In the genomic region with DNA sequence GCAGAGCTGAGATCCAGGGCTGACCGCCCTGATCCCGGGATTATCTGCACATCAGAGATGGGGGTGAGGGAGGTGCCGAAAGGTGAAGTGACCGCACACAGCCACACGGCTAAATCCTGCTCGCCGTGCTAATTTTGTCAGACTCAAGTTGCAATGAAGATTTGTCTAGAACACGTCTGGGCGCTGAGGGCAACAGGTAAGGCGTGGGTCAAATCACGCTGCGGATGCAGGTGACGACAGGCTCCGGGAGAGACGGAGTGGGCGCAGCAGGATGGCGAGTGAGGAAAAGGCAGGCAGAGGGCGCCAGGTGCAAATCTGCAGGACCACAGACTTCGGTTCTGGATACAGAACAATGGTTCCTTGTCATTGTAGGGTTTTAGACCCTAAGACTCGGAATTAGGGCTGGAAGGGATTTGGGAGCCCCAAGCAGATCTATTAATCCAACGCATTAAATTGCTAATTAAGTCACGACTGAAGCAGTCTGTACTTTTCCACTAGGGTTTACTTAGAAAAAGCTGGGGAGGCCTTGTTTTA, we compare ENCODE assay signal across 8 cellular contexts. TPM values are rescaled to one million over a fixed set of nuclear protein-coding genes. Genes with fewer than 3 reads are reported as not detected.
DNase-seq lines count a peak whose midpoint lies in the region; ATAC-seq, FAIRE-seq and TF ChIP-seq lines count a peak whose summit lies in the region.

No MANE protein-coding gene starts in this region.

- H3K27me3 Mint-ChIP-seq in naive B cell, result peaks cover 0 to 7% (median 0%) of the 10 kb centered on the region in 3 donors

- H3K4me1 Mint-ChIP-seq in naive B cell, result peaks cover 36 to 45% (median 39%) of the 10 kb centered on the region in 3 donors

- DNase-seq in D721Med (ENCODE audit: insufficient read length, low spot score) (peak; percentile 66), HuH-7.5 (ENCODE audit: low spot score) (peak; percentile 80), cardiac fibroblast (ENCODE audit: low read depth in 2 of 2) (peak; percentile 42 to 48), naive B cell (no peak), NOMO-1 treated with DMSO at 0.1 percent for 48 hours (lab: John Stamatoyannopoulos, UW; ENCODE audit: unreplicated experiment) (no peak), DMS79 (lab: John Stamatoyannopoulos, UW) (no peak)

- H3K4me3 Mint-ChIP-seq in naive B cell, result peak overlapping the region; percentile 42 to 95 (median 84)

- no peaks in the 10 kb centered on the region for H3K36me3 Mint-ChIP-seq in naive B cell

- no peak for FAIRE-seq in D721Med (lab: Jason Lieb, UNC)

- ATAC-seq in naive B cell (ENCODE audit: low read depth in 2 of 2) (no peak), HG03565 (IDR thresholded peaks at IDR 0.05; ENCODE audit: unreplicated experiment) (no peak), HG02973 (IDR thresholded peaks at IDR 0.05; ENCODE audit: unreplicated experiment) (no peak)

- H3K4me3 ChIP-seq in cardiac fibroblast (replicated peaks in 1 of 2; ENCODE audit: low read depth in 2 of 2, low read length in 2 of 2), result no peak overlapping the region

- H3K9me3 Mint-ChIP-seq in naive B cell, result no peaks in the 10 kb centered on the region

- H3K27ac Mint-ChIP-seq in naive B cell, result peak overlapping the region in 3 of 6 donors; percentile 1 to 49 (median 25)

- peak; percentile 35 for TF ChIP-seq CTCF in D721Med (IDR thresholded peaks at IDR 0.05; ENCODE audit: insufficient read depth, missing control alignments)
- peak; percentile 45 for TF ChIP-seq CTCF in cardiac fibroblast (IDR thresholded peaks at IDR 0.05; ENCODE audit: low read depth, low read length)

RNA-seq across cellular contexts. Expression of a gene that starts 1.9 kb away (rescaled TPM):
- 10 to 100 TPM; 27.3 to 42.4 (median 33.8) TPM for polyA plus RNA-seq in naive B cell (ENCODE audit: low read depth in 6 of 6)

Comparison
In these comparisons a context has a peak if more than half of its experiments do, and no peak if none do; other contexts are left out.
1. DNase-seq: peak in D721Med (single experiment), HuH-7.5 (single experiment) and cardiac fibroblast (2 of 2); none in naive B cell (single experiment), NOMO-1 treated with DMSO at 0.1 percent for 48 hours (single experiment) and DMS79 (single experiment).